29 cellular contexts compared by ENCODE assay signal in genomic region chr3:112122870-112123269, GRCh38. TPM values are rescaled to one million over a fixed set of nuclear protein-coding genes. Genes with fewer than 3 reads are reported as not detected.
"Had no signal": no experiment of that assay in that cellular context is flagged by ENCODE, and none has a peak within 500 bp of the region (broad histone marks: within the 10 kb centered on the region; RNA-seq: fewer than 3 reads in every experiment).

No MANE protein-coding gene starts in this region.

- H3K27me3 ChIP-seq: brain microvascular endothelial cell, cardiac muscle cell, Peyer's patch had no signal

- DNase-seq: activated CD4-positive, alpha-beta memory T cell treated with anti-CD3 and anti-CD28 coated beads for 36 hours; activated CD4-positive, alpha-beta T cell treated with anti-CD3 and anti-CD28 coated beads, Interleukin-2, amount 10 ng/mL, durations not matched to agents 7 days and 5 days; activated CD4-positive, CD25-positive, alpha-beta regulatory T cell; activated CD8-positive, alpha-beta memory T cell treated with anti-CD3 and anti-CD28 coated beads for 24 hours; activated gamma-delta T cell treated with Interleukin-2 at 50 U/mL for 16 hours; activated naive CD4-positive, alpha-beta T cell treated with anti-CD3 and anti-CD28 coated beads, Interleukin-2, amount 10 ng/mL, durations not matched to agents 7 days and 5 days; activated naive CD8-positive, alpha-beta T cell treated with anti-CD3 and anti-CD28 coated beads for 36 hours; activated T-cell treated with anti-CD3 and anti-CD28 coated beads for 4 hours; activated T-cell treated with anti-CD3 and anti-CD28 coated beads, Interleukin-2, amount 50 U/mL, for 48 hours; brain microvascular endothelial cell; KG1; MM.1S; NCI-H1436 treated with DMSO at 0.1 percent for 48 hours; NCI-H187 treated with DMSO at 0.1 percent for 48 hours; NCI-H2171 treated with DMSO at 0.1 percent for 48 hours; NCI-H226; NCI-H526; NCI-H774; Peyer's patch; SHP77; T-cell; T-helper 2 cell; T1000 had no signal

- FAIRE-seq: TTC549 had no signal

- H3K4me3 Mint-ChIP-seq: activated CD4-positive, alpha-beta memory T cell treated with anti-CD3 and anti-CD28 coated beads for 36 hours; activated CD4-positive, alpha-beta T cell treated with anti-CD3 and anti-CD28 coated beads, Interleukin-2, amount 10 ng/mL, durations not matched to agents 7 days and 5 days; activated naive CD4-positive, alpha-beta T cell treated with anti-CD3 and anti-CD28 coated beads, Interleukin-2, amount 10 ng/mL, durations not matched to agents 7 days and 5 days; activated naive CD8-positive, alpha-beta T cell treated with anti-CD3 and anti-CD28 coated beads for 36 hours; activated T-helper 17 cell treated with anti-CD3 and anti-CD28 coated beads, Interleukin-2, amount 50 U/mL, for 72 hours; T-cell had no signal

- H3K27ac Mint-ChIP-seq: activated CD4-positive, alpha-beta memory T cell treated with anti-CD3 and anti-CD28 coated beads for 36 hours; activated CD4-positive, alpha-beta T cell treated with anti-CD3 and anti-CD28 coated beads, Interleukin-2, amount 10 ng/mL, durations not matched to agents 7 days and 5 days; activated naive CD4-positive, alpha-beta T cell treated with anti-CD3 and anti-CD28 coated beads, Interleukin-2, amount 10 ng/mL, durations not matched to agents 7 days and 5 days; activated naive CD8-positive, alpha-beta T cell treated with anti-CD3 and anti-CD28 coated beads for 36 hours; activated T-helper 17 cell treated with anti-CD3 and anti-CD28 coated beads, Interleukin-2, amount 50 U/mL, for 72 hours had no signal

- H3K27me3 Mint-ChIP-seq: activated CD4-positive, alpha-beta memory T cell treated with anti-CD3 and anti-CD28 coated beads for 36 hours; activated CD4-positive, alpha-beta T cell treated with anti-CD3 and anti-CD28 coated beads, Interleukin-2, amount 10 ng/mL, durations not matched to agents 7 days and 5 days; activated naive CD4-positive, alpha-beta T cell treated with anti-CD3 and anti-CD28 coated beads, Interleukin-2, amount 10 ng/mL, durations not matched to agents 7 days and 5 days; activated naive CD8-positive, alpha-beta T cell treated with anti-CD3 and anti-CD28 coated beads for 36 hours; activated T-helper 17 cell treated with anti-CD3 and anti-CD28 coated beads, Interleukin-2, amount 50 U/mL, for 72 hours; T-cell had no signal

- H3K36me3 ChIP-seq: brain microvascular endothelial cell, Peyer's patch had no signal

- H3K9me3 Mint-ChIP-seq: activated CD4-positive, alpha-beta memory T cell treated with anti-CD3 and anti-CD28 coated beads for 36 hours; activated CD4-positive, alpha-beta T cell treated with anti-CD3 and anti-CD28 coated beads, Interleukin-2, amount 10 ng/mL, durations not matched to agents 7 days and 5 days; activated naive CD4-positive, alpha-beta T cell treated with anti-CD3 and anti-CD28 coated beads, Interleukin-2, amount 10 ng/mL, durations not matched to agents 7 days and 5 days; activated naive CD8-positive, alpha-beta T cell treated with anti-CD3 and anti-CD28 coated beads for 36 hours; activated T-helper 17 cell treated with anti-CD3 and anti-CD28 coated beads, Interleukin-2, amount 50 U/mL, for 72 hours; T-cell had no signal

- ATAC-seq: activated T-helper 17 cell treated with anti-CD3 and anti-CD28 coated beads, Interleukin-2, amount 50 U/mL, for 72 hours; T-cell had no signal

- H3K9me3 ChIP-seq: Peyer's patch had no signal

- H3K4me3 ChIP-seq: cardiac muscle cell, Peyer's patch had no signal

- H3K27ac ChIP-seq: brain microvascular endothelial cell, cardiac muscle cell, Peyer's patch, RWPE1 had no signal

RNA-seq across cellular contexts. Expression of gene GCSAM, which starts 10.2 kb away (rescaled TPM):
- total RNA-seq: cardiac muscle cell, NCI-H460, SK-MEL-5 had no signal
